19 cellular contexts compared by ENCODE assay signal in the genomic region with DNA sequence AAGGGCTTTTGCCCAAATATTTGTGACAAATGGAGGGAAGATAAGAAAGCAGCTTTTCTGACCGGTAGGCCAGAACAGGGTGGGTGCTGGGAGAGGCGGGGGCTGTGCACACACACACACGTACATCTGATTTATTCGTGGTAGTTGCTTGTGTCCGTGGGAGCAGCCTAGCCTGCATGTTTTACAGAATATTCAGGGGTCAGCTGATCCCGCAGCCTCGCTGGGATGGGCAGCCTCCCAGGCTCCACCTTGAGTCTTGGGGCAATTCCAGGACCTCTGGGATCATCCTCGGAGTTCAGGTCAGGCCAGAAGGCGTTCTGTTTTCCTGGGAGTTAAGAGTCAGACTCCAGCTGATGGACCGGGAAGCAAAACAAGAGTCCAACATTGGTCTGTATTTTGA.
DNase-seq lines count a peak whose midpoint lies in the region; ATAC-seq and TF ChIP-seq lines count a peak whose summit lies in the region.
"Had no signal": no experiment of that assay in that cellular context is flagged by ENCODE, and none has a peak within 500 bp of the region (broad histone marks: within the 10 kb centered on the region; RNA-seq: fewer than 3 reads in every experiment).

No MANE protein-coding gene starts in this region.

- TF ChIP-seq EP300 in transverse colon (IDR thresholded peaks at IDR 0.05; ENCODE audit: low read depth): no peak

- ATAC-seq in HG02970 (IDR thresholded peaks at IDR 0.05; ENCODE audit: low FRiP score, unreplicated experiment): no peak
- ATAC-seq: left lobe of liver, Panc1 had no signal

- H3K4me1 ChIP-seq in muscle layer of colon (ENCODE audit: insufficient read depth, low read length) (peaks cover 28% of the 10 kb centered on the region), transverse colon (peaks cover 4 to 17% (median 11%) of the 10 kb centered on the region in 4 donors), SJCRH30 (no peaks in the 10 kb centered on the region)
- H3K4me1 ChIP-seq: spleen had no signal

- intact Hi-C loops in transverse colon (cut with DNase I; ENCODE audit: low total_unique reads): no loop called here
- intact Hi-C loops in activated T-helper 1 cell treated with anti-CD3 and anti-CD28 coated beads, Interleukin-12 subunit alpha, Interleukin-12 subunit beta, Interleukin-2, Interleukin-4 antibody, amounts not matched to agents 30 ng/mL and 10 ng/mL and 1 ng/mL, durations not matched to agents 14 hours and 24 hours and 36 hours (cut with micrococcal nuclease): no loop called here

- no peaks in the 10 kb centered on the region for H3K36me3 Mint-ChIP-seq in activated T-helper 1 cell treated with anti-CD3 and anti-CD28 coated beads, Interleukin-12 subunit alpha, Interleukin-12 subunit beta, Interleukin-2, Interleukin-4 antibody, amounts not matched to agents 30 ng/mL and 10 ng/mL and 1 ng/mL, durations not matched to agents 14 hours and 24 hours and 36 hours (ENCODE audit: low read depth)

- H3K9ac ChIP-seq in muscle layer of colon (ENCODE audit: low read length): no peak overlapping the region
- H3K9ac ChIP-seq: BLaER1 treated with 17β-estradiol and CSF1 and Interleukin-3, amounts not matched to agents 10 nM and 100 nM had no signal

- 67 to 74% methylated on average over 5 to 10 of the region's 10 CpGs for WGBS in transverse colon (ENCODE audit: low coverage in 1 of 2), 2 donors

- H3K4me1 Mint-ChIP-seq in activated T-helper 1 cell treated with anti-CD3 and anti-CD28 coated beads, Interleukin-12 subunit alpha, Interleukin-12 subunit beta, Interleukin-2, Interleukin-4 antibody, amounts not matched to agents 30 ng/mL and 10 ng/mL and 1 ng/mL, durations not matched to agents 14 hours and 24 hours and 36 hours (ENCODE audit: low read depth): no peaks in the 10 kb centered on the region

- no peaks in the 10 kb centered on the region for H3K9me3 Mint-ChIP-seq in activated T-helper 1 cell treated with anti-CD3 and anti-CD28 coated beads, Interleukin-12 subunit alpha, Interleukin-12 subunit beta, Interleukin-2, Interleukin-4 antibody, amounts not matched to agents 30 ng/mL and 10 ng/mL and 1 ng/mL, durations not matched to agents 14 hours and 24 hours and 36 hours
- H3K9me3 Mint-ChIP-seq: activated naive CD4-positive, alpha-beta T cell treated with anti-CD3 and anti-CD28 coated beads, Interleukin-2, amount 50 U/mL, for 24 hours had no signal

- no peak overlapping the region for H3K27ac Mint-ChIP-seq in activated T-helper 1 cell treated with anti-CD3 and anti-CD28 coated beads, Interleukin-12 subunit alpha, Interleukin-12 subunit beta, Interleukin-2, Interleukin-4 antibody, amounts not matched to agents 30 ng/mL and 10 ng/mL and 1 ng/mL, durations not matched to agents 14 hours and 24 hours and 36 hours
- H3K27ac Mint-ChIP-seq: activated naive CD4-positive, alpha-beta T cell treated with anti-CD3 and anti-CD28 coated beads, Interleukin-2, amount 50 U/mL, for 24 hours had no signal

- TF ChIP-seq CTCF in WERI-Rb-1 (IDR thresholded peaks at IDR 0.05; ENCODE audit: low read depth, low read length): no peak
- no peak for TF ChIP-seq CTCF in fibroblast of mammary gland (conservative IDR thresholded peaks at IDR 0.05; ENCODE audit: control insufficient read depth, insufficient read depth, low read depth, low read length)
- TF ChIP-seq CTCF in transverse colon (IDR thresholded peaks at IDR 0.05): no peak

- H3K4me3 ChIP-seq in WERI-Rb-1 (ENCODE audit: low read depth, low read length) (no peak overlapping the region), fibroblast of mammary gland (ENCODE audit: control insufficient read depth, low read depth, low read length) (no peak overlapping the region), muscle layer of colon (ENCODE audit: low read depth in 1 of 2, low read length in 2 of 2) (no peak overlapping the region), transverse colon (no peak overlapping the region), SJCRH30 (no peak overlapping the region)
- H3K4me3 ChIP-seq: BLaER1 treated with 17β-estradiol and CSF1 and Interleukin-3, amounts not matched to agents 10 nM and 100 nM; spleen had no signal

- no peak overlapping the region for H3K27ac ChIP-seq in WERI-Rb-1
- H3K27ac ChIP-seq in muscle layer of colon (ENCODE audit: low read depth, low read length): peak overlapping the region; percentile 39
- H3K27ac ChIP-seq in transverse colon: peak overlapping the region in 3 of 4 donors; percentile 8 to 58 (median 40)
- H3K27ac ChIP-seq in SJCRH30: no peak overlapping the region
- H3K27ac ChIP-seq: BLaER1 treated with 17β-estradiol and CSF1 and Interleukin-3, amounts not matched to agents 10 nM and 100 nM; spleen had no signal

- no peak for TF ChIP-seq POLR2A in transverse colon (IDR thresholded peaks at IDR 0.05)

- peaks cover 6% of the 10 kb centered on the region for H3K27me3 Mint-ChIP-seq in activated T-helper 1 cell treated with anti-CD3 and anti-CD28 coated beads, Interleukin-12 subunit alpha, Interleukin-12 subunit beta, Interleukin-2, Interleukin-4 antibody, amounts not matched to agents 30 ng/mL and 10 ng/mL and 1 ng/mL, durations not matched to agents 14 hours and 24 hours and 36 hours (ENCODE audit: insufficient read depth)

- H3K9me3 ChIP-seq in WERI-Rb-1 (ENCODE audit: severe bottlenecking) (no peaks in the 10 kb centered on the region), muscle layer of colon (ENCODE audit: low read length) (no peaks in the 10 kb centered on the region), transverse colon (no peaks in the 10 kb centered on the region), SJCRH30 (replicated peaks) (no peaks in the 10 kb centered on the region)
- H3K9me3 ChIP-seq: spleen had no signal

- H3K4me3 Mint-ChIP-seq in activated T-helper 1 cell treated with anti-CD3 and anti-CD28 coated beads, Interleukin-12 subunit alpha, Interleukin-12 subunit beta, Interleukin-2, Interleukin-4 antibody, amounts not matched to agents 30 ng/mL and 10 ng/mL and 1 ng/mL, durations not matched to agents 14 hours and 24 hours and 36 hours: no peak overlapping the region
- H3K4me3 Mint-ChIP-seq: activated naive CD4-positive, alpha-beta T cell treated with anti-CD3 and anti-CD28 coated beads, Interleukin-2, amount 50 U/mL, for 24 hours had no signal

- H3K27me3 ChIP-seq in WERI-Rb-1 (ENCODE audit: insufficient read depth, low read depth, severe bottlenecking): no peaks in the 10 kb centered on the region
- H3K27me3 ChIP-seq in muscle layer of colon (ENCODE audit: control insufficient read depth in 1 of 2, insufficient read depth in 2 of 2, low read length in 2 of 2): no peaks in the 10 kb centered on the region
- H3K27me3 ChIP-seq in transverse colon: no peaks in the 10 kb centered on the region
- no peaks in the 10 kb centered on the region; the same call in none of the 2 replicates for H3K27me3 ChIP-seq in SJCRH30
- H3K27me3 ChIP-seq: BLaER1 treated with 17β-estradiol and CSF1 and Interleukin-3, amounts not matched to agents 10 nM and 100 nM had no signal

- DNase-seq in WERI-Rb-1: peak; percentile 35
- peak; percentile 30 for DNase-seq in fibroblast of mammary gland (ENCODE audit: low read depth)
- no peak for DNase-seq in transverse colon
- no peak for DNase-seq in NCI-H2029 (lab: John Stamatoyannopoulos, UW)
- no peak for DNase-seq in activated T-helper 1 cell treated with anti-CD3 and anti-CD28 coated beads, Interleukin-12 subunit alpha, Interleukin-12 subunit beta, Interleukin-2, Interleukin-4 antibody, amounts not matched to agents 30 ng/mL and 10 ng/mL and 1 ng/mL, durations not matched to agents 14 hours and 24 hours and 36 hours (ENCODE audit: low spot score)
- no peak for DNase-seq in SJCRH30
- DNase-seq: activated CD4-positive, CD25-positive, alpha-beta regulatory T cell treated with anti-CD3 and anti-CD28 coated beads, Interleukin-2, amount 50 U/mL, for 72 hours; central memory CD4-positive, alpha-beta T cell; DMS79; Kasumi-1; NCI-H1694 treated with DMSO at 0.1 percent for 48 hours; NCI-H524 treated with DMSO at 0.1 percent for 48 hours; spleen had no signal

- in situ Hi-C loops in transverse colon (cut with MboI; ENCODE audit: low pct_ligation_motif_present in 1 of 4, low pct_unique_long_range_greater_than_20kb in 1 of 4, low sequenced_read_pairs in 3 of 4): no loop called here

- H3K36me3 ChIP-seq in WERI-Rb-1: no peaks in the 10 kb centered on the region
- no peaks in the 10 kb centered on the region for H3K36me3 ChIP-seq in muscle layer of colon (ENCODE audit: insufficient read depth, low read length)
- no peaks in the 10 kb centered on the region for H3K36me3 ChIP-seq in transverse colon
- H3K36me3 ChIP-seq in SJCRH30: no peaks in the 10 kb centered on the region
- H3K36me3 ChIP-seq: BLaER1 treated with 17β-estradiol and CSF1 and Interleukin-3, amounts not matched to agents 10 nM and 100 nM; spleen had no signal

Comparison
In these comparisons a context has a peak if more than half of its experiments do, and no peak if none do; other contexts are left out.
1. DNase-seq: peak in WERI-Rb-1 (single experiment) and fibroblast of mammary gland (single experiment); none in transverse colon (single experiment), NCI-H2029 (single experiment), activated T-helper 1 cell treated with anti-CD3 and anti-CD28 coated beads, Interleukin-12 subunit alpha, Interleukin-12 subunit beta, Interleukin-2, Interleukin-4 antibody, amounts not matched to agents 30 ng/mL and 10 ng/mL and 1 ng/mL, durations not matched to agents 14 hours and 24 hours and 36 hours (single experiment) and SJCRH30 (0 of 2).
2. H3K27ac ChIP-seq: peak in muscle layer of colon (single experiment) and transverse colon (3 of 4); none in WERI-Rb-1 (single experiment) and SJCRH30 (single experiment).